Comparison of ENCODE assay signal across 21 cellular contexts in genomic region chr6:25309886-25310285, GRCh38. TPM values are rescaled to one million over a fixed set of nuclear protein-coding genes. Genes with fewer than 3 reads are reported as not detected.
DNase-seq lines count a peak whose midpoint lies in the region; ATAC-seq and TF ChIP-seq lines count a peak whose summit lies in the region.
"Had no signal": no experiment of that assay in that cellular context is flagged by ENCODE, and none has a peak within 500 bp of the region (broad histone marks: within the 10 kb centered on the region; RNA-seq: fewer than 3 reads in every experiment).

No MANE protein-coding gene starts in this region.

- H3K14ac ChIP-seq in IMR-90 (replicated peaks; ENCODE audit: low read depth, low read length): peak overlapping the region; percentile 53; the same call in 1 of the 2 replicates

- H3K27me3 ChIP-seq in IMR-90 (ENCODE audit: control insufficient read depth, insufficient read depth, low read length): no peaks in the 10 kb centered on the region
- no peaks in the 10 kb centered on the region for H3K27me3 ChIP-seq in smooth muscle cell (ENCODE audit: low read depth)
- H3K27me3 ChIP-seq in CD4-positive, alpha-beta T cell (ENCODE audit: control insufficient read depth, insufficient read depth, low read length): no peaks in the 10 kb centered on the region
- H3K27me3 ChIP-seq: BLaER1 had no signal

- H3K4me3 Mint-ChIP-seq in Calu3 (ENCODE audit: low read depth, unreplicated experiment): peak overlapping the region; percentile 54
- no peak overlapping the region for H3K4me3 Mint-ChIP-seq in CD4-positive, alpha-beta T cell

- CTCF ChIA-PET in Calu3 (lab: Charles Lee): interaction anchor here (0.6 to 5.0 kb wide), 5 partner anchors 14 to 711 kb away, joined by 3 to 87 read pairs (median 4); partner anchors contain the start of gene CARMIL1
- CTCF ChIA-PET in IMR-90 (lab: Yijun Ruan, JAX): no interaction called here
- CTCF ChIA-PET in CD4-positive, alpha-beta T cell (lab: Charles Lee): interaction anchor here (1.2 kb wide), 1 partner anchor 15 kb away, joined by 3 read pairs; no protein-coding TSS in a partner anchor

- no peaks in the 10 kb centered on the region for H4K20me1 ChIP-seq in IMR-90 (ENCODE audit: insufficient read depth, low read length)
- peaks cover 15% of the 10 kb centered on the region for H4K20me1 ChIP-seq in smooth muscle cell (ENCODE audit: low read depth)
- H4K20me1 ChIP-seq: BLaER1 had no signal

- no peak overlapping the region for H4K8ac ChIP-seq in IMR-90 (ENCODE audit: low read depth in 2 of 2, low read length in 2 of 2)

- peak overlapping the region; percentile 88; the same call in 2 of the 3 replicates for H2BK15ac ChIP-seq in IMR-90 (ENCODE audit: low read depth, low read length)

- peaks cover 9% of the 10 kb centered on the region for H3K4me1 ChIP-seq in IMR-90 (ENCODE audit: control insufficient read depth, insufficient read depth, low read length)
- peaks cover 35% of the 10 kb centered on the region for H3K4me1 ChIP-seq in smooth muscle cell (ENCODE audit: low read depth)

- H3K4me1 Mint-ChIP-seq in Calu3 (ENCODE audit: low read depth, unreplicated experiment): peaks cover 83% of the 10 kb centered on the region
- H3K4me1 Mint-ChIP-seq in CD4-positive, alpha-beta T cell (ENCODE audit: low read depth): peaks cover 31% of the 10 kb centered on the region

- no peak for TF ChIP-seq RAD21 in IMR-90 (IDR thresholded peaks at IDR 0.05; ENCODE audit: low read length)

- no peak overlapping the region for H3K27ac ChIP-seq in IMR-90 (ENCODE audit: insufficient read depth, low read length)
- peak overlapping the region; percentile 70 for H3K27ac ChIP-seq in smooth muscle cell (ENCODE audit: low read depth)
- no peak overlapping the region for H3K27ac ChIP-seq in CD4-positive, alpha-beta T cell (ENCODE audit: low read depth, low read length)
- H3K27ac ChIP-seq: BLaER1, KMS-11 had no signal

- no peak overlapping the region for H2BK5ac ChIP-seq in IMR-90 (ENCODE audit: low read depth, low read length, poor library complexity, severe bottlenecking)

- no peaks in the 10 kb centered on the region for H3K36me3 ChIP-seq in IMR-90 (ENCODE audit: control insufficient read depth, insufficient read depth, low read length)
- H3K36me3 ChIP-seq in smooth muscle cell (ENCODE audit: low read depth): no peaks in the 10 kb centered on the region
- H3K36me3 ChIP-seq: BLaER1 had no signal

- H3K9ac ChIP-seq in IMR-90 (ENCODE audit: low read depth, low read length) (no peak overlapping the region), smooth muscle cell (ENCODE audit: low read depth) (no peak overlapping the region)
- H3K9ac ChIP-seq: BLaER1, KMS-11 had no signal

- H3K23ac ChIP-seq in IMR-90 (ENCODE audit: low read depth, low read length): no peak overlapping the region

- no peak overlapping the region; the same call in 1 of the 2 replicates for H4K91ac ChIP-seq in IMR-90 (ENCODE audit: insufficient read depth, low read depth, low read length)

- DNase-seq in Calu3 (no peak), IMR-90 (no peak), fibroblast of the aortic adventitia (ENCODE audit: low read depth) (peak; percentile 25), smooth muscle cell (lab: John Stamatoyannopoulos, UW; ENCODE audit: unreplicated experiment) (no peak), RPMI8226 (no peak), NCI-H1436 treated with DMSO at 0.1 percent for 48 hours (lab: John Stamatoyannopoulos, UW) (no peak)
- no peak for DNase-seq in CD4-positive, alpha-beta T cell
- DNase-seq: CD4-positive, CD25-positive, alpha-beta regulatory T cell; MM.1S; NCI-H1048; NCI-H1417 treated with DMSO at 0.1 percent for 48 hours; NCI-H187; NCI-H2081 treated with DMSO at 0.1 percent for 48 hours; NCI-H2171; NCI-H226; NCI-H510A; NCI-H69; SHP77 treated with DMSO at 0.1 percent for 48 hours had no signal

- dilution Hi-C loops in IMR-90 (cut with HindIII; ENCODE audit: low sequenced_read_pairs, unreplicated experiment): no loop called here

- no peaks in the 10 kb centered on the region for H3K9me3 Mint-ChIP-seq in Calu3 (ENCODE audit: low read depth, unreplicated experiment)
- no peaks in the 10 kb centered on the region for H3K9me3 Mint-ChIP-seq in CD4-positive, alpha-beta T cell
- H3K9me3 Mint-ChIP-seq: CD4-positive, CD25-positive, alpha-beta regulatory T cell; IgD-negative memory B cell had no signal

- peak overlapping the region; percentile 62; the same call in 1 of the 2 replicates for H2AK5ac ChIP-seq in IMR-90 (ENCODE audit: low read depth, low read length)

- peaks cover 0 to 10% of the 10 kb centered on the region in 2 experiments; a peak in 2 of 4 replicates for H3K79me1 ChIP-seq in IMR-90 (ENCODE audit: low read depth in 1 of 2, low read length in 2 of 2)

- no peak overlapping the region for H2AK9ac ChIP-seq in IMR-90 (replicated peaks; ENCODE audit: low read depth, low read length, poor library complexity)

- peak overlapping the region; percentile 51; the same call in 1 of the 2 replicates for H3K4ac ChIP-seq in IMR-90 (ENCODE audit: low read depth, low read length)

- H3K27me3 Mint-ChIP-seq in Calu3 (ENCODE audit: unreplicated experiment): no peaks in the 10 kb centered on the region
- no peaks in the 10 kb centered on the region for H3K27me3 Mint-ChIP-seq in CD4-positive, alpha-beta T cell
- H3K27me3 Mint-ChIP-seq: CD4-positive, CD25-positive, alpha-beta regulatory T cell; IgD-negative memory B cell had no signal

- in situ Hi-C loops in IMR-90 (cut with MboI; ENCODE audit: low sequenced_read_pairs): no loop called here

- TF ChIP-seq CTCF in Calu3 (IDR thresholded peaks at IDR 0.05; ENCODE audit: unreplicated experiment): no peak
- no peak for TF ChIP-seq CTCF in IMR-90 (conservative IDR thresholded peaks at IDR 0.05; ENCODE audit: low read depth, low read length)
- TF ChIP-seq CTCF in fibroblast of the aortic adventitia (IDR thresholded peaks at IDR 0.05; ENCODE audit: insufficient read depth, low read length): no peak
- TF ChIP-seq CTCF in smooth muscle cell (IDR thresholded peaks at IDR 0.05; ENCODE audit: borderline replicate concordance, insufficient read depth, poor library complexity, severe bottlenecking): no peak
- no peak for TF ChIP-seq CTCF in CD4-positive, alpha-beta T cell (IDR thresholded peaks at IDR 0.05)

- no peak overlapping the region for H3K18ac ChIP-seq in IMR-90 (ENCODE audit: low read depth, low read length)

- TF ChIP-seq POLR2A in IMR-90 (IDR thresholded peaks at IDR 0.05; ENCODE audit: low read depth, low read length): no peak

- H3K9me1 ChIP-seq in IMR-90 (ENCODE audit: insufficient read depth, low read length): peaks cover 4% of the 10 kb centered on the region

- H3K4me3 ChIP-seq in IMR-90 (ENCODE audit: insufficient read depth, low read depth, low read length) (no peak overlapping the region), fibroblast of the aortic adventitia (ENCODE audit: low read depth, low read length) (no peak overlapping the region), smooth muscle cell (no peak overlapping the region)
- H3K4me3 ChIP-seq: BLaER1 had no signal

- H3K9me3 ChIP-seq in IMR-90 (ENCODE audit: control insufficient read depth, insufficient read depth, low read length) (no peaks in the 10 kb centered on the region), smooth muscle cell (replicated peaks; ENCODE audit: low read depth) (no peaks in the 10 kb centered on the region)
- H3K9me3 ChIP-seq in CD4-positive, alpha-beta T cell (ENCODE audit: control insufficient read depth, low read length): no peaks in the 10 kb centered on the region
- H3K9me3 ChIP-seq: BLaER1 had no signal

- no peak overlapping the region for H4K5ac ChIP-seq in IMR-90 (ENCODE audit: low read depth, low read length)

- no peak overlapping the region for H2BK120ac ChIP-seq in IMR-90 (ENCODE audit: low read depth, low read length)

- H2BK20ac ChIP-seq in IMR-90 (ENCODE audit: low read depth, low read length): peak overlapping the region; percentile 57; the same call in 1 of the 2 replicates

- H3K36me3 Mint-ChIP-seq in Calu3 (ENCODE audit: insufficient read depth, unreplicated experiment): peaks cover 39% of the 10 kb centered on the region
- H3K36me3 Mint-ChIP-seq in CD4-positive, alpha-beta T cell (ENCODE audit: low read depth): no peaks in the 10 kb centered on the region
- H3K36me3 Mint-ChIP-seq: CD4-positive, CD25-positive, alpha-beta regulatory T cell had no signal

- POLR2A ChIA-PET in IMR-90 (lab: Charles Lee; ENCODE audit: unreplicated experiment): no interaction called here
- POLR2A ChIA-PET in CD4-positive, alpha-beta T cell (lab: Charles Lee): no interaction called here

- intact Hi-C loops in Calu3 (cut with micrococcal nuclease; ENCODE audit: unreplicated experiment): loop anchor here (2.0 to 10.0 kb wide), 2 partner anchors 13 to 45 kb away; no protein-coding TSS in a partner anchor
- intact Hi-C loops in IMR-90 (cut with micrococcal nuclease): no loop called here
- intact Hi-C loops in CD4-positive, alpha-beta T cell (cut with DNase I, micrococcal nuclease): no loop called here

- peaks cover 29% of the 10 kb centered on the region for H3K79me2 ChIP-seq in smooth muscle cell (ENCODE audit: low read depth)

- BruUV-seq in Calu3 (replicated peaks; lab: Mats Ljungman, UMichigan) (no TSS peak), IMR-90 (replicated peaks; lab: Mats Ljungman, UMichigan) (no TSS peak)

- no CpG with 5 or more reads among the region's 8 CpGs for WGBS in IMR-90 (ENCODE audit: extremely low coverage in 2 of 2, insufficient read length in 1 of 2), 2 experiments
- 69% methylated on average over 8 of the region's 8 CpGs for WGBS in smooth muscle cell (ENCODE audit: low lambda C conversion rate)

- no peak overlapping the region for H3K56ac ChIP-seq in IMR-90 (ENCODE audit: extremely low read depth, insufficient read depth, low read length)

- peaks cover 23% of the 10 kb centered on the region for H3F3A ChIP-seq in smooth muscle cell (ENCODE audit: low read depth)

- H3K27ac Mint-ChIP-seq in Calu3 (ENCODE audit: unreplicated experiment): peak overlapping the region; percentile 85
- no peak overlapping the region for H3K27ac Mint-ChIP-seq in CD4-positive, alpha-beta T cell
- H3K27ac Mint-ChIP-seq: IgD-negative memory B cell had no signal

- no peak for ATAC-seq in IMR-90 (ENCODE audit: low read depth)
- no peak for ATAC-seq in CD4-positive, alpha-beta T cell (ENCODE audit: poor library complexity)

- H3K4me2 ChIP-seq in IMR-90 (ENCODE audit: low read depth, low read length) (no peak overlapping the region), smooth muscle cell (no peak overlapping the region)
- H3K4me2 ChIP-seq: BLaER1, KMS-11 had no signal

- H2AFZ ChIP-seq in IMR-90 (replicated peaks; ENCODE audit: low read length, poor library complexity) (no peak overlapping the region), smooth muscle cell (ENCODE audit: low read depth) (no peak overlapping the region)

TF ChIP-seq in IMR-90, 13 proteins besides CTCF, POLR2A, EP300 and RAD21 (continues in another document):
- TF ChIP-seq CHD1 (IDR thresholded peaks at IDR 0.05; ENCODE audit: low read depth, low read length): no peak

RNA-seq across cellular contexts. Expression of gene CARMIL1, which starts 30.7 kb away (rescaled TPM):
- total RNA-seq in Calu3 (2022) (88.4 and 92.4 TPM in 2 replicates), IMR-90 (2012; rRNA removed) (2.9 and 3.3 TPM in 2 replicates), fibroblast of the aortic adventitia (ENCODE audit: low replicate concordance) (23.9 and 38.7 TPM in 2 replicates), smooth muscle cell (24.1 and 31.1 TPM in 2 replicates)
- polyA plus RNA-seq in IMR-90 (2012; rRNA removed) (0.90 and 1.3 TPM in 2 replicates), smooth muscle cell (5.7 and 7.6 TPM in 2 replicates)
- polyA plus RNA-seq in IMR-90 (2012; cell fraction: cytosol; rRNA removed): 0.29 and 0.35 TPM in 2 replicates
- 0.13 and 0.99 TPM in 2 replicates for polyA plus RNA-seq in IMR-90 (2012; cell fraction: nucleus; rRNA removed; ENCODE audit: low replicate concordance)
- total RNA-seq in CD4-positive, alpha-beta T cell: 1 to 10 TPM; 3.9 to 4.7 TPM
